Comparison of ENCODE assay signal across 9 cellular contexts in the genomic region with DNA sequence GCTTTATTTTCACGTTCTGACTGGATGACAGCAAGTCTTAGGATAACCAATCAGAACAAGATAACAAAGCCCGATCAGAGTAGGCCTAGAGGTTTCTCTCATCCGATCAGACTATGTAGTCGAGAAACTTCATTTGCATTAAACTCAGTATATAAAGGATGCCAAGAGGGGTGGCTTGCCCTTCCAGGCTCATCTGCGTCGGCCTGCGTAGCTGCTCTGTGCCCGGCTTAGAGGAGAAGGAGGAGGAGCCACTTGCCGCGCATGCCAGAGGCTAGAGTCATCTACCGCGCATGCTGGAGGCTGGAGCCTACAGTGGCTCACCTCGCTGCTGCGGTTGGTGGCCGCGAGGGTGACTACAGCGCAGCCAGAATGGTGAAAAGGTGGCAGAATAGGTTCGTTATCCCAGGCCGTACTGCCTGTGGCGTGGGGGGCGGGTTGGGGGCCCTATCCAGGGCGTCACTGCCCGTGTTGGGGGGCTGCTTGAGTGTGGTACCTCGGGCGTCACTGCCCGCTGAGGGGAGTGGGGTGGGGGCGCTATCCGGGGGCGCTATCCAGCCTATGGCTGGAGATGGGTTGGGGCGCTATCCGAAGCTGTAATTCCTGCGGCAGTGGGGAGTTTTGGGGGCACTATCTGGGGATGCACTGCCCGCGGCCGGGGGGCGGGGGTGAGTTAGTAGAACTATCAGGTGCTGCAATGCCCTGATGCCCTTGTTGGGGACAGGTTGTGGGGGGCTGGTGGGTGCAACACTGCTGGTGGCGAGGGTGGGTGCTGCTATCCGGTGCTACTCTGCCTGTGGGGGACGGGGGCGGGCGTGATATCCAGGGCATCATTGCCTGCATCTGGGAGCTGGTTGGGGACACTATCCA. TPM values are rescaled to one million over a fixed set of nuclear protein-coding genes. Genes with fewer than 3 reads are reported as not detected.
A peak's percentile ranks its signal among the peaks of the same experiment; 100 is the strongest.
DNase-seq lines count a peak whose midpoint lies in the region; ATAC-seq, FAIRE-seq and TF ChIP-seq lines count a peak whose summit lies in the region.
"Had no signal": no experiment of that assay in that cellular context is flagged by ENCODE, and none has a peak within 500 bp of the region (broad histone marks: within the 10 kb centered on the region; RNA-seq: fewer than 3 reads in every experiment).

TSS of gene RFPL2 (minus strand) at position 218 of the 867 bp plus-strand sequence. CDS start 2,622 bp downstream, outside the sequence.

- H3K9me3 ChIP-seq in keratinocyte (ENCODE audit: control insufficient read depth, low read depth, low read length): no peaks in the 10 kb centered on the region
- H3K9me3 ChIP-seq in suprapubic skin: no peaks in the 10 kb centered on the region

- H3K4me1 ChIP-seq in keratinocyte (ENCODE audit: control insufficient read depth, extremely low read depth, insufficient read depth, low read length): no peaks in the 10 kb centered on the region
- H3K4me1 ChIP-seq in suprapubic skin: peaks cover 21% of the 10 kb centered on the region

- TF ChIP-seq CTCF in keratinocyte (optimal IDR thresholded peaks at IDR 0.05 in 1 of 3, IDR thresholded peaks at IDR 0.05 in 1 of 3, conservative IDR thresholded peaks at IDR 0.05 in 1 of 3; ENCODE audit: extremely low read depth in 1 of 3, insufficient read depth in 2 of 3, low read length in 3 of 3): no peak
- no peak for TF ChIP-seq CTCF in suprapubic skin (IDR thresholded peaks at IDR 0.05)

- peak within 1 kb of the TSS in 1 of 3 experiments; percentile 13 for H3K4me3 ChIP-seq in keratinocyte (ENCODE audit: control insufficient read depth in 2 of 3, extremely low read depth in 1 of 3, insufficient read depth in 2 of 3, low read depth in 1 of 3, low read length in 3 of 3)
- H3K4me3 ChIP-seq in suprapubic skin: peak within 1 kb of the TSS; percentile 4

- no peaks in the 10 kb centered on the region for H4K20me1 ChIP-seq in keratinocyte (ENCODE audit: control insufficient read depth, extremely low read depth, insufficient read depth, low read length)

- 69% methylated on average over 29 of the region's 41 CpGs for WGBS in suprapubic skin

- dilution Hi-C loops in keratinocyte (cut with MboI; ENCODE audit: extremely low pct_ligation_motif_present, low sequenced_read_pairs): no loop called here

- TF ChIP-seq POLR2A in suprapubic skin (IDR thresholded peaks at IDR 0.05): no peak

- intact Hi-C loops in Right ventricle myocardium inferior (cut with DNase I) (loop anchor here (5.0 kb wide), 2 partner anchors 62 to 228 kb away; no protein-coding TSS in a partner anchor), cardiac septum (cut with DNase I) (loop anchor here (5.0 kb wide), 1 partner anchor 228 kb away; no protein-coding TSS in a partner anchor)

- TF ChIP-seq EP300 in suprapubic skin (IDR thresholded peaks at IDR 0.05): no peak

- no peak for FAIRE-seq in keratinocyte (lab: Jason Lieb, UNC)

- no peaks in the 10 kb centered on the region for H3K36me3 ChIP-seq in keratinocyte (ENCODE audit: control insufficient read depth in 2 of 2, extremely low read depth in 1 of 2, insufficient read depth in 2 of 2, low read length in 2 of 2)
- H3K36me3 ChIP-seq in suprapubic skin: no peaks in the 10 kb centered on the region

- H3K9ac ChIP-seq in keratinocyte (ENCODE audit: control insufficient read depth, extremely low read depth, insufficient read depth, low read length): no peak within 1 kb of the TSS

- no peak within 1 kb of the TSS for H3K27ac ChIP-seq in keratinocyte (ENCODE audit: control insufficient read depth, insufficient read depth, low read length)
- no peak within 1 kb of the TSS for H3K27ac ChIP-seq in suprapubic skin

- H3K4me2 ChIP-seq in keratinocyte (ENCODE audit: control insufficient read depth, extremely low read depth, insufficient read depth, low read depth, low read length): peak within 1 kb of the TSS; percentile 45

- no peaks in the 10 kb centered on the region for H3K79me2 ChIP-seq in keratinocyte (ENCODE audit: control insufficient read depth, insufficient read depth, low read length)

- no peaks in the 10 kb centered on the region for H3K9me1 ChIP-seq in keratinocyte (ENCODE audit: control insufficient read depth, extremely low read depth, insufficient read depth, low read length)

- no peak within 1 kb of the TSS for H2AFZ ChIP-seq in keratinocyte (ENCODE audit: control insufficient read depth, low read length)

- DNase-seq in Right ventricle myocardium inferior (ENCODE audit: missing footprints): no peak
- DNase-seq in cardiac septum (ENCODE audit: low spot score): no peak
- DNase-seq in NOMO-1 treated with dmso at 0.1 percent for 144 hours (lab: John Stamatoyannopoulos, UW; ENCODE audit: unreplicated experiment): peak; percentile 55
- DNase-seq in T47D (ENCODE audit: low read depth in 1 of 2, low spot score in 1 of 2): peak; percentile 72 to 75
- DNase-seq in keratinocyte (ENCODE audit: low read depth, low spot score): no peak
- DNase-seq in suprapubic skin (ENCODE audit: low spot score in 2 of 2): no peak
- DNase-seq in SKM-1 (lab: John Stamatoyannopoulos, UW; ENCODE audit: unreplicated experiment): no peak
- no peak for DNase-seq in NCI-H345 treated with DMSO at 0.1 percent for 48 hours (lab: John Stamatoyannopoulos, UW; ENCODE audit: unreplicated experiment)
- DNase-seq: DND-41 had no signal

- H3K27me3 ChIP-seq in keratinocyte (ENCODE audit: control insufficient read depth, extremely low read depth, insufficient read depth, low read length) (peaks cover 16% of the 10 kb centered on the region), suprapubic skin (peaks cover 48% of the 10 kb centered on the region)

- in situ Hi-C loops in T47D (cut with HindIII; ENCODE audit: low pct_unique_long_range_greater_than_20kb, low sequenced_read_pairs): no loop called here

- peak; percentile 64 for ATAC-seq in Right ventricle myocardium inferior

RNA-seq across cellular contexts. Expression of gene RFPL2, which starts in this region (rescaled TPM):
- not detected for total RNA-seq in Right ventricle myocardium inferior
- total RNA-seq in cardiac septum: not detected
- polyA plus RNA-seq in keratinocyte: not detected in 3 replicates
- polyA plus RNA-seq in keratinocyte (2011; ENCODE audit: low read depth): not detected
- not detected in 2 replicates for polyA plus RNA-seq in keratinocyte (2011; cell fraction: cytosol; rRNA removed)
- polyA plus RNA-seq in keratinocyte (2011; cell fraction: nucleus; rRNA removed): not detected in 2 replicates
- not detected in 2 replicates for polyA plus RNA-seq in keratinocyte (2012; ENCODE audit: low replicate concordance)
- polyA minus RNA-seq in keratinocyte: not detected in 3 replicates
- polyA minus RNA-seq in keratinocyte (2011; cell fraction: cytosol; rRNA and poly(A)+ RNA removed): not detected
- polyA minus RNA-seq in keratinocyte (2011; cell fraction: nucleus; rRNA and poly(A)+ RNA removed): not detected in 2 replicates
- total RNA-seq in suprapubic skin: not detected

Comparison
In these comparisons a context has a peak if more than half of its experiments do, and no peak if none do; other contexts are left out.
1. Peak in ATAC-seq in Right ventricle myocardium inferior; RNA of the gene not detected or under 1 TPM.
2. DNase-seq: peak in NOMO-1 treated with dmso at 0.1 percent for 144 hours (single experiment) and T47D (2 of 2); none in Right ventricle myocardium inferior (single experiment), cardiac septum (single experiment), keratinocyte (single experiment), suprapubic skin (0 of 2), SKM-1 (single experiment) and NCI-H345 treated with DMSO at 0.1 percent for 48 hours (single experiment).